ENCODE assay signal across 6 cellular contexts in the genomic region with DNA sequence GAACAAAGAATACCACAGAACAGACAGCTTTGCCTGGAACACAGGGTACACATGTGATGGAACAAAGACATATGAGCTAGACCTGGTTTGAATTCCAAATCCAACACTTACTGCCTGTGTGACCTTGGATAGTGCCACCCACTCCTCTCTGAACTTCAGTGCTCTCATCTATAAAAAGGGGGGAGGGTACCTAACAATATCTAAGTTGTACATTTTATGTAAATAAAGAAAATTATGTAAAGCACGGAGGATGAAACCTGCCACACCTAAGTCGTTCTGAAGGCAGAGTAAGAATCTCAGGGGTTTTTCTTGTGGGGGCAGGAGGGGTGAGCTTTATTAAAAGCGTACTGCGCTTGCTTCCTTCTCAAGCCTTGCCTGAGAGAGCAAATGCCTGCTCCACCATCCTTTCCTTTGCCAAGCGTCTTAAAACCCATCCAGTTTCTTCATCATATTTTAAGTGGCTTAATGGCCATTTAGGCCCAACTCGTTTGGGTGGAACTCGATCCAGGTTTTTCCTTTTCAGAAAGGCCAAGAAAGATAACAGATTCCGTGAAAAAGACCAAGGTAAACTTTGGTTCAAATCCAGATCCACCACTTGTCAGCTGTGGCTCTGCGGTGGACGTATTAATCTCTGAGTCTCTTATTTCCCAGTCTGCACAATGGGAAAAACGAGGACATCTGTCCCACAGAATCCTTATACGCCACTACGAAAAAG. TPM values are rescaled to one million over a fixed set of nuclear protein-coding genes. Genes with fewer than 3 reads are reported as not detected.
DNase-seq lines count a peak whose midpoint lies in the region; ATAC-seq and TF ChIP-seq lines count a peak whose summit lies in the region.

No MANE protein-coding gene starts in this region.

- peaks cover 11 to 46% of the 10 kb centered on the region in 2 donors for H3K36me3 ChIP-seq in neuronal stem cell (replicated peaks in 1 of 2; ENCODE audit: control insufficient read depth in 2 of 2, insufficient read depth in 2 of 2, low read length in 2 of 2)

- peaks cover 4 to 8% of the 10 kb centered on the region in 2 donors for H3K4me1 ChIP-seq in neuronal stem cell (ENCODE audit: control insufficient read depth in 2 of 2, insufficient read depth in 1 of 2, low read depth in 1 of 2, low read length in 2 of 2)

- H2BK5ac ChIP-seq in neuronal stem cell (ENCODE audit: low read length) = no peak overlapping the region

- H3K4me3 ChIP-seq in cardiac fibroblast (replicated peaks in 1 of 2; ENCODE audit: low read depth in 2 of 2, low read length in 2 of 2) = peak overlapping the region; percentile 97 to 99
- H3K4me3 ChIP-seq in neuronal stem cell (ENCODE audit: low read length in 2 of 2) = peak overlapping the region; percentile 92 to 98

- no peak overlapping the region for H3K27ac ChIP-seq in neuronal stem cell (replicated peaks; ENCODE audit: low read length)

- H4K8ac ChIP-seq in neuronal stem cell (ENCODE audit: low read depth, low read length) = no peak overlapping the region

- no peak overlapping the region for H4K91ac ChIP-seq in neuronal stem cell (ENCODE audit: low read depth, low read length, poor library complexity)

- ATAC-seq in GM21381 (IDR thresholded peaks at IDR 0.05; ENCODE audit: unreplicated experiment) (no peak), GM18498 (IDR thresholded peaks at IDR 0.05; ENCODE audit: unreplicated experiment) (no peak)

- no peak overlapping the region for H2BK15ac ChIP-seq in neuronal stem cell (ENCODE audit: low read length)

- no peaks in the 10 kb centered on the region for H3K27me3 ChIP-seq in neuronal stem cell (ENCODE audit: control insufficient read depth in 3 of 3, insufficient read depth in 3 of 3, low read depth in 1 of 3, low read length in 3 of 3)

- peak overlapping the region; percentile 93 for H2AFZ ChIP-seq in neuronal stem cell (ENCODE audit: low read length)

- H2BK12ac ChIP-seq in neuronal stem cell (ENCODE audit: low read length) = no peak overlapping the region

- H3K9me3 ChIP-seq in neuronal stem cell (replicated peaks in 1 of 2; ENCODE audit: control insufficient read depth in 2 of 2, insufficient read depth in 1 of 2, low read depth in 1 of 2, low read length in 2 of 2) = peaks cover 0 to 47% of the 10 kb centered on the region in 2 donors

- DNase-seq in LHCN-M2 (ENCODE audit: low read depth) (peak; percentile 64), cardiac fibroblast (ENCODE audit: low read depth in 2 of 2) (peak in 1 of 2 donors; percentile 42), neuronal stem cell (ENCODE audit: low spot score) (no peak), NCI-H187 treated with DMSO at 0.1 percent for 48 hours (lab: John Stamatoyannopoulos, UW) (no peak)

- H2BK120ac ChIP-seq in neuronal stem cell (ENCODE audit: low read depth, low read length) = no peak overlapping the region

- no peak for TF ChIP-seq CTCF in cardiac fibroblast (IDR thresholded peaks at IDR 0.05; ENCODE audit: low read depth, low read length)

- H3K14ac ChIP-seq in neuronal stem cell (ENCODE audit: low read length) = no peak overlapping the region

- no CpG with 5 or more reads among the region's 13 CpGs for WGBS in neuronal stem cell (ENCODE audit: extremely low coverage in 2 of 2, insufficient read length in 2 of 2, insufficient replicate concordance in 1 of 2), 2 donors

- H3K18ac ChIP-seq in neuronal stem cell (ENCODE audit: low read length) = no peak overlapping the region

- no peak overlapping the region for H3K23ac ChIP-seq in neuronal stem cell (ENCODE audit: low read depth, low read length, poor library complexity)

- H3K79me1 ChIP-seq in neuronal stem cell (ENCODE audit: low read depth, low read length) = peaks cover 8% of the 10 kb centered on the region

- H2AK5ac ChIP-seq in neuronal stem cell (ENCODE audit: low read depth, low read length) = no peak overlapping the region

- peak overlapping the region; percentile 58 for H3K4me2 ChIP-seq in neuronal stem cell (ENCODE audit: insufficient read depth, low read length, poor library complexity, severe bottlenecking)

- H3K9ac ChIP-seq in neuronal stem cell (ENCODE audit: low read depth, low read length, poor library complexity) = no peak overlapping the region

- no peak overlapping the region for H3K4ac ChIP-seq in neuronal stem cell (ENCODE audit: low read length)

RNA-seq across cellular contexts. Expression of gene DDX24, which starts 1.0 kb away (rescaled TPM):
- 155 and 171 TPM in 2 replicates for total RNA-seq in LHCN-M2 (2014; rRNA removed)
- polyA plus RNA-seq in LHCN-M2 (2012) = 147 TPM
- 106 TPM for polyA plus RNA-seq in neuronal stem cell (2013, experiment 1 of 2)
- 112 TPM for polyA plus RNA-seq in neuronal stem cell (2013, experiment 2 of 2)

RNA-seq across cellular contexts. Expression of gene IFI27L1, which starts 1.1 kb away (rescaled TPM):
- 21.0 and 31.2 TPM in 2 replicates for total RNA-seq in LHCN-M2 (2014; rRNA removed)
- polyA plus RNA-seq in LHCN-M2 (2012) = 52.8 TPM
- 39.8 TPM for polyA plus RNA-seq in neuronal stem cell (2013, experiment 1 of 2)
- 38.1 TPM for polyA plus RNA-seq in neuronal stem cell (2013, experiment 2 of 2)

RNA-seq across cellular contexts. Expression of gene IFI27, which starts 30.5 kb away (rescaled TPM):
- total RNA-seq in LHCN-M2 (2014; rRNA removed) = 0.51 and 1.5 TPM in 2 replicates
- polyA plus RNA-seq in LHCN-M2 (2012) = 0.53 TPM
- polyA plus RNA-seq in neuronal stem cell (2013, experiment 1 of 2) = 8.0 TPM
- 8.8 TPM for polyA plus RNA-seq in neuronal stem cell (2013, experiment 2 of 2)

RNA-seq across cellular contexts. Expression of gene IFI27L2, which starts 49.4 kb away (rescaled TPM):
- 63.5 and 107 TPM in 2 replicates for total RNA-seq in LHCN-M2 (2014; rRNA removed)
- 382 TPM for polyA plus RNA-seq in LHCN-M2 (2012)
- polyA plus RNA-seq in neuronal stem cell (2013, experiment 1 of 2) = 69.0 TPM
- polyA plus RNA-seq in neuronal stem cell (2013, experiment 2 of 2) = 68.1 TPM

RNA-seq across cellular contexts. Expression of gene OTUB2, which starts 53.9 kb away (rescaled TPM):
- total RNA-seq in LHCN-M2 (2014; rRNA removed) = 0.45 and 0.69 TPM in 2 replicates
- polyA plus RNA-seq in LHCN-M2 (2012) = 0.87 TPM
- polyA plus RNA-seq in neuronal stem cell (2013, experiment 1 of 2) = 5.1 TPM
- 5.0 TPM for polyA plus RNA-seq in neuronal stem cell (2013, experiment 2 of 2)
